In the genomic region with DNA sequence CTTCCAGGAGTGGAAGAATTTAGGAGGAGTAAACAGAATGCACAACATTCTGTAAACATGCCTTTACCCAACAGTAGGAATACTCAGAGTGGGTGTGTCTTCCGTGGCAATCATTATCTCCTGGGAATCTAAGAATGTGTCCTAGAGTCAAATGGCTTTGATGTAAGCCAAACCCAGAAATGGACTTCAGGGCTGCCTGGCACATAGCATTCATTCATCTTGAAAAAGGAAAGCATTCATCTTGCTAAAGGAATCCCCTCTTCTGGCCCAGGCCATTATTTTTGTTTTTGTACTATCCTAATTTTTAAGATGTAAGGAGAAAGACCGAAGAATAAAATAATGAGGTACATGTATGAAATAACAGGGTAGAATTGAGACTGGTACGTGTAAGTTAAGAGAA, we compare ENCODE assay signal across 1 cellular context.
TF ChIP-seq lines count a peak whose summit lies in the region.

No MANE protein-coding gene starts in this region.

TF ChIP-seq in A549, 52 proteins besides CTCF, POLR2A, EP300 and RAD21:
- TF ChIP-seq GATA3 (IDR thresholded peaks at IDR 0.05; ENCODE audit: borderline replicate concordance): peak; percentile 71; the same call in 1 of the 2 replicates
